In genomic region chr7:2451171-2452073, GRCh38 we compare ENCODE assay signal across 8 cellular contexts. TPM values are rescaled to one million over a fixed set of nuclear protein-coding genes. Genes with fewer than 3 reads are reported as not detected.
DNase-seq lines count a peak whose midpoint lies in the region; ATAC-seq and TF ChIP-seq lines count a peak whose summit lies in the region.

No MANE protein-coding gene starts in this region.

- peak overlapping the region; percentile 27 to 41 (median 27) for H3K4me3 ChIP-seq in right lobe of liver

- H3K27ac ChIP-seq in 22Rv1 (no peak overlapping the region), right lobe of liver (no peak overlapping the region)

- no peaks in the 10 kb centered on the region for H3K27me3 ChIP-seq in right lobe of liver

- peak; percentile 99 for TF ChIP-seq CTCF in 22Rv1 (IDR thresholded peaks at IDR 0.05)
- peak; percentile 85 for TF ChIP-seq CTCF in GM13976 (IDR thresholded peaks at IDR 0.05; ENCODE audit: borderline replicate concordance, control extremely low read depth, extremely low read depth, insufficient read depth, missing control alignments)
- TF ChIP-seq CTCF in right lobe of liver (IDR thresholded peaks at IDR 0.05) = peak; percentile 84 to 93 (median 89)

- 3% methylated on average over 8 of the region's 34 CpGs for WGBS in right lobe of liver (ENCODE audit: insufficient coverage, low coverage, low lambda C conversion rate, missing lambda C conversion rate)

- intact Hi-C loops in right lobe of liver (cut with DNase I) = no loop called here

- H3K36me3 ChIP-seq in right lobe of liver = no peaks in the 10 kb centered on the region

- no peaks in the 10 kb centered on the region for H3K9me3 ChIP-seq in right lobe of liver

- H3K4me1 ChIP-seq in right lobe of liver = peaks cover 0 to 10% (median 5%) of the 10 kb centered on the region in 4 donors

- TF ChIP-seq POLR2A in right lobe of liver (IDR thresholded peaks at IDR 0.05) = no peak

- DNase-seq in GM13976 (ENCODE audit: low spot score) (peak; percentile 93), NCI-H510A (lab: John Stamatoyannopoulos, UW) (peak; percentile 79), dedifferentiated amniotic fluid mesenchymal stem cell (ENCODE audit: extremely low spot score) (peak; percentile 27), right lobe of liver (peak; percentile 85 to 89 (median 86))
- peak; percentile 65 to 71 for DNase-seq in activated CD4-positive, alpha-beta T cell treated with anti-CD3 and anti-CD28 coated beads, Interleukin-2, amount 50 U/mL, for 24 hours (ENCODE audit: low read depth in 1 of 2, low spot score in 1 of 2)
- DNase-seq in stimulated activated CD4-positive, alpha-beta T cell treated with anti-CD3 and anti-CD28 coated beads, Interleukin-4, amount 100 ng/mL, for 4 hours = peak; percentile 63 to 84

- ATAC-seq in HG03066 (IDR thresholded peaks at IDR 0.05; ENCODE audit: low read depth, unreplicated experiment) (peak; percentile 82), right lobe of liver (peak; percentile 97 to 98 (median 98))

- in situ Hi-C loops in GM13976 (cut with MboI; ENCODE audit: low sequenced_read_pairs, unreplicated experiment) = no loop called here

RNA-seq across cellular contexts. Expression of gene GRIFIN, which starts 24.8 kb away (rescaled TPM):
- total RNA-seq in right lobe of liver = not detected

RNA-seq across cellular contexts. Expression of gene CHST12, which starts 48.0 kb away (rescaled TPM):
- total RNA-seq in right lobe of liver = 1 to 10 TPM; 3.0 to 7.9 (median 5.7) TPM

Comparison
In these comparisons a context has a peak if more than half of its experiments do, and no peak if none do; other contexts are left out.
1. DNase-seq: peak in every context shown above with its lines; median percentile 93 in GM13976; 86 in right lobe of liver; 79 in NCI-H510A; 74 in stimulated activated CD4-positive, alpha-beta T cell treated with anti-CD3 and anti-CD28 coated beads, Interleukin-4, amount 100 ng/mL, for 4 hours; 68 in activated CD4-positive, alpha-beta T cell treated with anti-CD3 and anti-CD28 coated beads, Interleukin-2, amount 50 U/mL, for 24 hours; 27 in dedifferentiated amniotic fluid mesenchymal stem cell.